Comparison of ENCODE assay signal across 10 cellular contexts in the genomic region with DNA sequence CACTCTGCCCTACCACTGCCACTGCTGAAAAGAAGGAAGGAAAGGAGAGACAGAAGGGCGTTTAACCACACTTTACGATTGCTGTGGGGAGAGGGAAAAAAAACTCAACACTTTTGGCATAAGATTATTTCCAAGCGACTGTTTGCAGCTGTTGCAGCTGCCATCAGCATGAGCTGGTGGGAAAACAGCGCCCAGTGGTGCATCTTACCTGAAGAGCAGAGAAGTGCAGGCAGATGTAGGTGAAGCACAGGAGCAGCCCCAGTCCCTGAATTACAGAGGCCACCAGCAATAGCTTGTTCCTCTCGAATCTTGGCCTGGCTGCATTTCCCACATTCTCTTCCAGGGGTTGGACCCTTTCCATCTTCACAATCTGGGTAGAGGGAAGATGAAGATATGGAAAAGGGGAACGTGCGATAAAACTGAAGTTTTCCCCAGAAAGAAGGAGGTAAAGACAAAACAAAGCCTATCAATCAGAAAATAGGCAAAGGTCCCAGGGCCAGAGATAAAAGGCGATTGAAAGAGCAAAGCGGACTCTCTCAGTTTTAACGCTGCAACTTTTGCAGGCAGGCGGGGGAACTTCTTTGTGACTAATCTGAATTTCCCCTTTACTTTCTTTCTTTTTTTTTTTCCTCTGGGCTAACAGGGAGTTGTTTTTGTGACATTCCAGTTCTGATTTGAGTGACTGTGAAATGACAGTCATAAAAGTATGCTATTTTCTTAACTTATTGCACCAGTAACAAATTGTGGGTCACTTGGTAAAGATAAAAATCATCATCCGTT. TPM values are rescaled to one million over a fixed set of nuclear protein-coding genes. Genes with fewer than 3 reads are reported as not detected.
A peak's percentile ranks its signal among the peaks of the same experiment; 100 is the strongest.
DNase-seq lines count a peak whose midpoint lies in the region; ATAC-seq and TF ChIP-seq lines count a peak whose summit lies in the region.
"Had no signal": no experiment of that assay in that cellular context is flagged by ENCODE, and none has a peak within 500 bp of the region (broad histone marks: within the 10 kb centered on the region; RNA-seq: fewer than 3 reads in every experiment).

A gene with protein sequence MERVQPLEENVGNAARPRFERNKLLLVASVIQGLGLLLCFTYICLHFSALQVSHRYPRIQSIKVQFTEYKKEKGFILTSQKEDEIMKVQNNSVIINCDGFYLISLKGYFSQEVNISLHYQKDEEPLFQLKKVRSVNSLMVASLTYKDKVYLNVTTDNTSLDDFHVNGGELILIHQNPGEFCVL (minus strand): TSS at position 516 of the 780 bp plus-strand sequence. CDS start 155 bp downstream, at position 361.

- no peaks in the 10 kb centered on the region for H3K9me3 Mint-ChIP-seq in activated B cell treated with CpG ODN at 0.5 μM for 24 hours

- intact Hi-C loops in activated B cell treated with CpG ODN at 0.5 μM for 24 hours (cut with micrococcal nuclease): loop anchor here (2.0 to 10.0 kb wide), 4 partner anchors 204 to 1538 kb away; no protein-coding TSS in a partner anchor
- intact Hi-C loops in left ventricle myocardium superior (cut with micrococcal nuclease): no loop called here
- intact Hi-C loops in thyroid gland (cut with DNase I): loop anchor here (5.0 kb wide), 1 partner anchor 385 kb away; no protein-coding TSS in a partner anchor

- H3K36me3 ChIP-seq in thyroid gland: no peaks in the 10 kb centered on the region

- POLR2A ChIA-PET in activated B cell treated with CpG ODN at 0.5 μM for 24 hours (lab: Charles Lee): interaction anchor here (0.6 to 3.3 kb wide), 5 partner anchors 203 to 631 kb away, joined by 3 to 24 read pairs (median 6); no protein-coding TSS in a partner anchor

- H3K36me3 Mint-ChIP-seq in activated B cell treated with CpG ODN at 0.5 μM for 24 hours (ENCODE audit: low read depth): no peaks in the 10 kb centered on the region

- no peak for DNase-seq in activated B cell treated with CpG ODN at 0.5 μM for 24 hours
- no peak for DNase-seq in left ventricle myocardium superior
- DNase-seq in stimulated activated naive CD4-positive, alpha-beta T cell (lab: John Stamatoyannopoulos, UW): peak in 4 of 6 experiments; percentile 1 to 19 (median 10)
- DNase-seq in thyroid gland: no peak
- no peak for DNase-seq in cerebellum (ENCODE audit: low spot score)
- DNase-seq: midbrain, NCI-H226 had no signal

- no peaks in the 10 kb centered on the region for H3K4me1 ChIP-seq in thyroid gland

- no peak for TF ChIP-seq POLR2A in thyroid gland (IDR thresholded peaks at IDR 0.05)

- no peak within 1 kb of the TSS for H3K4me3 ChIP-seq in thyroid gland (replicated peaks in 1 of 3)

- peak within 1 kb of the TSS; percentile 83 for H3K27ac Mint-ChIP-seq in activated B cell treated with CpG ODN at 0.5 μM for 24 hours

- H3K4me1 Mint-ChIP-seq in activated B cell treated with CpG ODN at 0.5 μM for 24 hours: peaks cover 41% of the 10 kb centered on the region

- no peaks in the 10 kb centered on the region for H3K27me3 ChIP-seq in thyroid gland

- CTCF ChIA-PET in activated B cell treated with CpG ODN at 0.5 μM for 24 hours (lab: Charles Lee): interaction anchor here (1.1 to 13.1 kb wide), 6 partner anchors 210 to 463 kb away, joined by 3 to 249 read pairs (median 4); no protein-coding TSS in a partner anchor

- H3K9me3 ChIP-seq in thyroid gland: no peaks in the 10 kb centered on the region

- H3K27me3 Mint-ChIP-seq in activated B cell treated with CpG ODN at 0.5 μM for 24 hours: no peaks in the 10 kb centered on the region

- 59 to 66% methylated on average over 12 of the region's 12 CpGs for WGBS in thyroid gland, 2 donors

- H3K4me3 Mint-ChIP-seq in activated B cell treated with CpG ODN at 0.5 μM for 24 hours: peak within 1 kb of the TSS; percentile 81

- no peak within 1 kb of the TSS for H3K27ac ChIP-seq in thyroid gland

- TF ChIP-seq CTCF in activated B cell treated with CpG ODN at 0.5 μM for 24 hours (IDR thresholded peaks at IDR 0.05) (no peak), thyroid gland (IDR thresholded peaks at IDR 0.05) (no peak)

- peak; percentile 43 for ATAC-seq in HG02610 (IDR thresholded peaks at IDR 0.05; ENCODE audit: unreplicated experiment)
- peak; percentile 56 for ATAC-seq in activated B cell treated with CpG ODN at 0.5 μM for 24 hours (ENCODE audit: low read depth)
- ATAC-seq in left ventricle myocardium superior: peak; percentile 54
- ATAC-seq in GM21367 (IDR thresholded peaks at IDR 0.05; ENCODE audit: unreplicated experiment): no peak
- no peak for ATAC-seq in GM18861 (IDR thresholded peaks at IDR 0.05; ENCODE audit: unreplicated experiment)

RNA-seq across cellular contexts. Expression of the gene that starts here (rescaled TPM):
- total RNA-seq in activated B cell treated with CpG ODN at 0.5 μM for 24 hours (6.9 and 8.6 TPM in 2 replicates), left ventricle myocardium superior (0.40 TPM), thyroid gland (under 1 TPM; 0.13 to 0.63 (median 0.41) TPM), cerebellum (2.3 TPM)

Comparison
In these comparisons a context has a peak if more than half of its experiments do, and no peak if none do; other contexts are left out.
1. Peak in ATAC-seq in left ventricle myocardium superior; RNA of the gene not detected or under 1 TPM.
2. ATAC-seq: peak in HG02610 (single experiment) and activated B cell treated with CpG ODN at 0.5 μM for 24 hours (single experiment); none in GM21367 (single experiment) and GM18861 (single experiment).
3. DNase-seq: peak in stimulated activated naive CD4-positive, alpha-beta T cell (4 of 6); none in activated B cell treated with CpG ODN at 0.5 μM for 24 hours (single experiment), left ventricle myocardium superior (single experiment), thyroid gland (0 of 2) and cerebellum (single experiment).